ENCODE assay signal across 17 cellular contexts in genomic region chr3:189573004-189573403, GRCh38. TPM values are rescaled to one million over a fixed set of nuclear protein-coding genes. Genes with fewer than 3 reads are reported as not detected.
DNase-seq lines count a peak whose midpoint lies in the region; ATAC-seq and TF ChIP-seq lines count a peak whose summit lies in the region.
"Had no signal": no experiment of that assay in that cellular context is flagged by ENCODE, and none has a peak within 500 bp of the region (broad histone marks: within the 10 kb centered on the region; RNA-seq: fewer than 3 reads in every experiment).

No MANE protein-coding gene starts in this region.

- H2AFZ ChIP-seq in OCI-LY3 (ENCODE audit: low read depth, low read length), result no peak overlapping the region

- TF ChIP-seq CTCF in MCF 10A (IDR thresholded peaks at IDR 0.05; ENCODE audit: unreplicated experiment) (no peak), breast epithelium (IDR thresholded peaks at IDR 0.05) (no peak), OCI-LY3 (IDR thresholded peaks at IDR 0.05; ENCODE audit: low read depth, low read length) (no peak), BE2C (IDR thresholded peaks at IDR 0.05; ENCODE audit: low read depth, low read length) (no peak), ovary (IDR thresholded peaks at IDR 0.05) (no peak)

- DNase-seq in MCF 10A (ENCODE audit: unreplicated experiment), result no peak
- no peak for DNase-seq in breast epithelium (ENCODE audit: low spot score in 2 of 2)
- no peak for DNase-seq in stimulated activated naive CD8-positive, alpha-beta T cell treated with anti-CD3 and anti-CD28 coated beads, Interleukin-15, amount 100 ng/mL, for 72 hours
- no peak for DNase-seq in BE2C
- no peak for DNase-seq in HT-29 (ENCODE audit: low spot score)
- DNase-seq in ovary, result no peak
- DNase-seq: activated T-cell treated with anti-CD3 and anti-CD28 coated beads for 4 hours; DND-41; NCI-H1694; nucleus accumbens; stimulated activated CD4-positive, alpha-beta T cell treated with anti-CD3 and anti-CD28 coated beads, Interleukin-4, amount 100 ng/mL, for 1 hour; T1000; testis had no signal

- no peaks in the 10 kb centered on the region for H3K27me3 Mint-ChIP-seq in MCF 10A (ENCODE audit: insufficient read depth, unreplicated experiment)
- H3K27me3 Mint-ChIP-seq in stimulated activated naive CD8-positive, alpha-beta T cell treated with anti-CD3 and anti-CD28 coated beads, Interleukin-15, amount 100 ng/mL, for 72 hours, result no peaks in the 10 kb centered on the region

- H3K27me3 ChIP-seq in breast epithelium, result no peaks in the 10 kb centered on the region
- H3K27me3 ChIP-seq in OCI-LY3 (ENCODE audit: low read depth, low read length), result no peaks in the 10 kb centered on the region
- H3K27me3 ChIP-seq in BE2C, result no peaks in the 10 kb centered on the region
- no peaks in the 10 kb centered on the region for H3K27me3 ChIP-seq in ovary
- H3K27me3 ChIP-seq: cardiac muscle cell, testis had no signal

- H3K36me3 Mint-ChIP-seq in MCF 10A (ENCODE audit: insufficient read depth, unreplicated experiment), result no peaks in the 10 kb centered on the region

- H3K27ac ChIP-seq in breast epithelium (no peak overlapping the region), OCI-LY3 (ENCODE audit: low read length) (peak overlapping the region; percentile 91), ovary (no peak overlapping the region)
- H3K27ac ChIP-seq: cardiac muscle cell, testis had no signal

- BruUV-seq in MCF 10A (replicated peaks; lab: Mats Ljungman, UMichigan), result no TSS peak

- no peak overlapping the region for H3K4me3 Mint-ChIP-seq in MCF 10A (ENCODE audit: unreplicated experiment)
- H3K4me3 Mint-ChIP-seq in stimulated activated naive CD8-positive, alpha-beta T cell treated with anti-CD3 and anti-CD28 coated beads, Interleukin-15, amount 100 ng/mL, for 72 hours, result no peak overlapping the region

- TF ChIP-seq POLR2A in breast epithelium (IDR thresholded peaks at IDR 0.05), result no peak
- TF ChIP-seq POLR2A in ovary (IDR thresholded peaks at IDR 0.05), result no peak

- peak overlapping the region; percentile 72 for H3K4me2 ChIP-seq in OCI-LY3 (ENCODE audit: low read length)

- CTCF ChIA-PET in MCF 10A (lab: Yijun Ruan, JAX), result interaction anchor here (0.5 to 1.0 kb wide), 3 partner anchors 237 to 338 kb away, joined by 3 to 5 read pairs (median 3); no protein-coding TSS in a partner anchor

- H3K4me1 ChIP-seq in breast epithelium (no peaks in the 10 kb centered on the region), OCI-LY3 (ENCODE audit: low read length) (peaks cover 77% of the 10 kb centered on the region), BE2C (no peaks in the 10 kb centered on the region), ovary (ENCODE audit: insufficient read depth) (no peaks in the 10 kb centered on the region)
- H3K4me1 ChIP-seq: testis had no signal

- POLR2A ChIA-PET in MCF 10A (lab: Yijun Ruan, JAX), result interaction anchor here (1.0 to 1.2 kb wide), 3 partner anchors 9 to 220 kb away, joined by 3 to 6 read pairs (median 4); no protein-coding TSS in a partner anchor

- H3K36me3 ChIP-seq in breast epithelium, result no peaks in the 10 kb centered on the region
- no peaks in the 10 kb centered on the region for H3K36me3 ChIP-seq in OCI-LY3 (replicated peaks; ENCODE audit: low read depth, low read length)
- H3K36me3 ChIP-seq in BE2C, result no peaks in the 10 kb centered on the region
- no peaks in the 10 kb centered on the region for H3K36me3 ChIP-seq in ovary
- H3K36me3 ChIP-seq: cardiac muscle cell had no signal

- no peaks in the 10 kb centered on the region for H4K20me1 ChIP-seq in OCI-LY3 (ENCODE audit: insufficient read depth, low read length)

- H3K9me3 ChIP-seq in breast epithelium (no peaks in the 10 kb centered on the region), OCI-LY3 (ENCODE audit: insufficient read depth, low read length) (no peaks in the 10 kb centered on the region), BE2C (no peaks in the 10 kb centered on the region), ovary (no peaks in the 10 kb centered on the region)
- H3K9me3 ChIP-seq: testis had no signal

- peak overlapping the region; percentile 63 for H3K27ac Mint-ChIP-seq in MCF 10A (ENCODE audit: low read depth, unreplicated experiment)
- H3K27ac Mint-ChIP-seq in stimulated activated naive CD8-positive, alpha-beta T cell treated with anti-CD3 and anti-CD28 coated beads, Interleukin-15, amount 100 ng/mL, for 72 hours, result no peak overlapping the region

- peak; percentile 48 for ATAC-seq in HG02678 (IDR thresholded peaks at IDR 0.05; ENCODE audit: unreplicated experiment)
- ATAC-seq in stimulated activated naive CD8-positive, alpha-beta T cell treated with anti-CD3 and anti-CD28 coated beads, Interleukin-15, amount 100 ng/mL, for 72 hours, result peak; percentile 61
- ATAC-seq: PC-3 had no signal

- peaks cover 18% of the 10 kb centered on the region for H3K4me1 Mint-ChIP-seq in MCF 10A (ENCODE audit: insufficient read depth, unreplicated experiment)
- peaks cover 60% of the 10 kb centered on the region for H3K4me1 Mint-ChIP-seq in stimulated activated naive CD8-positive, alpha-beta T cell treated with anti-CD3 and anti-CD28 coated beads, Interleukin-15, amount 100 ng/mL, for 72 hours

- H3K79me2 ChIP-seq in OCI-LY3 (ENCODE audit: low read length), result no peaks in the 10 kb centered on the region

- no peak overlapping the region for H3K4me3 ChIP-seq in breast epithelium
- peak overlapping the region; percentile 38; the same call in 1 of the 2 replicates for H3K4me3 ChIP-seq in OCI-LY3 (ENCODE audit: low read length)
- no peak overlapping the region for H3K4me3 ChIP-seq in BE2C (ENCODE audit: low read depth, low read length)
- no peak overlapping the region for H3K4me3 ChIP-seq in ovary
- H3K4me3 ChIP-seq: cardiac muscle cell, testis had no signal

- peak overlapping the region; percentile 75 for H3K9ac ChIP-seq in OCI-LY3 (ENCODE audit: low read length)

- intact Hi-C loops in MCF 10A (cut with micrococcal nuclease) (no loop called here), breast epithelium (cut with DNase I; ENCODE audit: low total_unique reads) (no loop called here), ovary (cut with DNase I) (no loop called here)

- H3K9me3 Mint-ChIP-seq in MCF 10A (ENCODE audit: unreplicated experiment), result peaks cover 8% of the 10 kb centered on the region
- H3K9me3 Mint-ChIP-seq in stimulated activated naive CD8-positive, alpha-beta T cell treated with anti-CD3 and anti-CD28 coated beads, Interleukin-15, amount 100 ng/mL, for 72 hours, result peaks cover 10 to 13% of the 10 kb centered on the region in 2 donors

- no peak for TF ChIP-seq EP300 in ovary (IDR thresholded peaks at IDR 0.05)

RNA-seq across cellular contexts. Expression of gene TP63, which starts 58.2 kb away (rescaled TPM):
- total RNA-seq in MCF 10A (2022) (26.5 and 41.9 TPM in 2 replicates), breast epithelium (10 to 100 TPM in 2 of 3 donors, under 1 TPM in 1; 0.96 to 47.7 (median 20.0) TPM), ovary (under 1 TPM in 6 of 7 donors, not detected in 1; 0.15 to 0.79 (median 0.33) TPM)
- polyA plus RNA-seq in BE2C (2012; ENCODE audit: insufficient read depth, insufficient read length, low read depth), result not detected
- not detected in 2 replicates for total RNA-seq in HT-29 (2014; rRNA removed; shearing (Covaris generic))
- under 1 TPM; 0.15 to 0.19 TPM for polyA plus RNA-seq in ovary
- total RNA-seq: cardiac muscle cell had no signal
- polyA plus RNA-seq: cardiac muscle cell had no signal
